In genomic region chr16:85237817-85238216, GRCh38 we compare ENCODE assay signal across 19 cellular contexts.
A peak's percentile ranks its signal among the peaks of the same experiment; 100 is the strongest.
DNase-seq lines count a peak whose midpoint lies in the region; ATAC-seq and TF ChIP-seq lines count a peak whose summit lies in the region.
"Had no signal": no experiment of that assay in that cellular context is flagged by ENCODE, and none has a peak within 500 bp of the region (broad histone marks: within the 10 kb centered on the region; RNA-seq: fewer than 3 reads in every experiment).

No MANE protein-coding gene starts in this region.

- no peaks in the 10 kb centered on the region for H3K9me3 ChIP-seq in A673 (ENCODE audit: low read depth, low read length, poor library complexity, severe bottlenecking)
- H3K9me3 ChIP-seq in esophagus squamous epithelium: no peaks in the 10 kb centered on the region
- H3K9me3 ChIP-seq in neuronal stem cell (replicated peaks in 1 of 2; ENCODE audit: control insufficient read depth in 2 of 2, insufficient read depth in 1 of 2, low read depth in 1 of 2, low read length in 2 of 2): no peaks in the 10 kb centered on the region
- H3K9me3 ChIP-seq: psoas muscle, upper lobe of left lung had no signal

- peak overlapping the region; percentile 91 for H3K18ac ChIP-seq in neuronal stem cell (ENCODE audit: low read length)

- H3K27ac ChIP-seq in A673 (ENCODE audit: low read depth, low read length, poor library complexity, severe bottlenecking) (peak overlapping the region; percentile 75), esophagus squamous epithelium (peak overlapping the region in 3 of 4 donors; percentile 41 to 63 (median 43)), neuronal stem cell (replicated peaks; ENCODE audit: low read length) (no peak overlapping the region)
- H3K27ac ChIP-seq: C4-2B, psoas muscle had no signal

- no peak overlapping the region for H3K9ac ChIP-seq in neuronal stem cell (ENCODE audit: low read depth, low read length, poor library complexity)

- CTCF ChIA-PET in A673 (lab: Charles Lee): no interaction called here

- H2AK5ac ChIP-seq in neuronal stem cell (ENCODE audit: low read depth, low read length): peak overlapping the region; percentile 9

- no peaks in the 10 kb centered on the region for H3K36me3 ChIP-seq in A673 (ENCODE audit: insufficient read depth, low read length, poor library complexity, severe bottlenecking)
- no peaks in the 10 kb centered on the region for H3K36me3 ChIP-seq in esophagus squamous epithelium
- no peaks in the 10 kb centered on the region for H3K36me3 ChIP-seq in neuronal stem cell (replicated peaks in 1 of 2; ENCODE audit: control insufficient read depth in 2 of 2, insufficient read depth in 2 of 2, low read length in 2 of 2)
- H3K36me3 ChIP-seq: upper lobe of left lung had no signal

- intact Hi-C loops in A673 (cut with micrococcal nuclease; ENCODE audit: unreplicated experiment): loop anchor here (5.0 kb wide), 1 partner anchor 66 kb away; no protein-coding TSS in a partner anchor
- intact Hi-C loops in esophagus squamous epithelium (cut with DNase I): no loop called here

- TF ChIP-seq POLR2A in esophagus squamous epithelium (IDR thresholded peaks at IDR 0.05): no peak

- H3K14ac ChIP-seq in neuronal stem cell (ENCODE audit: low read length): no peak overlapping the region

- H2BK12ac ChIP-seq in neuronal stem cell (ENCODE audit: low read length): peak overlapping the region; percentile 89

- H4K91ac ChIP-seq in neuronal stem cell (ENCODE audit: low read depth, low read length, poor library complexity): no peak overlapping the region

- POLR2A ChIA-PET in A673 (lab: Charles Lee; ENCODE audit: low non-redundant PET): no interaction called here

- no peak overlapping the region for H3K4me3 ChIP-seq in A673 (ENCODE audit: low read depth, low read length, poor library complexity, severe bottlenecking)
- H3K4me3 ChIP-seq in esophagus squamous epithelium: no peak overlapping the region
- peak overlapping the region in 1 of 2 donors; percentile 28 for H3K4me3 ChIP-seq in neuronal stem cell (ENCODE audit: low read length in 2 of 2)
- H3K4me3 ChIP-seq: psoas muscle, upper lobe of left lung had no signal

- no peak for TF ChIP-seq CTCF in A673 (conservative IDR thresholded peaks at IDR 0.05; ENCODE audit: low read depth, low read length)
- TF ChIP-seq CTCF in esophagus squamous epithelium (IDR thresholded peaks at IDR 0.05): no peak

- peaks cover 2% of the 10 kb centered on the region for H3K79me1 ChIP-seq in neuronal stem cell (ENCODE audit: low read depth, low read length)

- H4K8ac ChIP-seq in neuronal stem cell (ENCODE audit: low read depth, low read length): no peak overlapping the region

- peak overlapping the region; percentile 79 for H2BK15ac ChIP-seq in neuronal stem cell (ENCODE audit: low read length)

- no peak overlapping the region for H3K23ac ChIP-seq in neuronal stem cell (ENCODE audit: low read depth, low read length, poor library complexity)

- BruUV-seq in A673 (replicated peaks; lab: Mats Ljungman, UMichigan): no TSS peak

- H2AFZ ChIP-seq in neuronal stem cell (ENCODE audit: low read length): peak overlapping the region; percentile 87

- DNase-seq in A673 (ENCODE audit: low spot score) (no peak), esophagus squamous epithelium (lab: John Stamatoyannopoulos, UW) (no peak), neuronal stem cell (ENCODE audit: low spot score) (no peak), retina (no peak)
- DNase-seq in effector CD8-positive, alpha-beta T cell (lab: John Stamatoyannopoulos, UW): no peak
- DNase-seq: cortex of kidney; KG1; natural killer cell; NCI-H2227 treated with DMSO at 0.1 percent for 48 hours; NCI-H82; OCI-M1; SHP77 treated with DMSO at 0.1 percent for 48 hours; stimulated activated CD4-positive, alpha-beta T cell treated with anti-CD3 and anti-CD28 coated beads, Interleukin-4, amount 100 ng/mL, for 24 hours had no signal

- H3K27me3 ChIP-seq in A673 (replicated peaks; ENCODE audit: insufficient read depth, low read depth, low read length, poor library complexity) (no peaks in the 10 kb centered on the region), esophagus squamous epithelium (peaks cover 0 to 54% (median 0%) of the 10 kb centered on the region in 4 donors), neuronal stem cell (ENCODE audit: control insufficient read depth in 3 of 3, insufficient read depth in 3 of 3, low read depth in 1 of 3, low read length in 3 of 3) (peaks cover 0 to 9% (median 0%) of the 10 kb centered on the region in 3 experiments)

- H3K4me1 ChIP-seq in A673 (ENCODE audit: insufficient read depth, low read length, poor library complexity, severe bottlenecking): peaks cover 58% of the 10 kb centered on the region
- peaks cover 21 to 58% (median 22%) of the 10 kb centered on the region in 3 donors for H3K4me1 ChIP-seq in esophagus squamous epithelium
- H3K4me1 ChIP-seq in neuronal stem cell (ENCODE audit: control insufficient read depth in 2 of 2, insufficient read depth in 1 of 2, low read depth in 1 of 2, low read length in 2 of 2): peaks cover 20 to 35% of the 10 kb centered on the region in 2 donors

- no peak overlapping the region for H2BK120ac ChIP-seq in neuronal stem cell (ENCODE audit: low read depth, low read length)

- H3K4ac ChIP-seq in neuronal stem cell (ENCODE audit: low read length): no peak overlapping the region

- ATAC-seq in GM18861 (IDR thresholded peaks at IDR 0.05; ENCODE audit: unreplicated experiment) (no peak), HG02981 (IDR thresholded peaks at IDR 0.05; ENCODE audit: unreplicated experiment) (no peak)
- ATAC-seq: natural killer cell had no signal

- no peak overlapping the region for H2BK5ac ChIP-seq in neuronal stem cell (ENCODE audit: low read length)

- WGBS in esophagus squamous epithelium, 2 donors: 58 to 67% methylated on average over 5 to 6 of the region's 6 CpGs
- no CpG with 5 or more reads among the region's 6 CpGs for WGBS in neuronal stem cell (ENCODE audit: extremely low coverage in 2 of 2, insufficient read length in 2 of 2, insufficient replicate concordance in 1 of 2), 2 donors

- H3K4me2 ChIP-seq in neuronal stem cell (ENCODE audit: insufficient read depth, low read length, poor library complexity, severe bottlenecking): no peak overlapping the region

TF ChIP-seq in PFSK-1, 5 proteins besides CTCF, POLR2A, EP300 and RAD21:
- TF ChIP-seq SIN3A (IDR thresholded peaks at IDR 0.05; ENCODE audit: borderline replicate concordance, insufficient read depth, low read length) (no peak), POLR2AphosphoS5 (IDR thresholded peaks at IDR 0.05; ENCODE audit: low read depth, low read length) (0 out of 2 replicates have a peak, but pooled peaks have one; percentile 21)
